ENCODE assay signal across 8 cellular contexts in genomic region chr7:152823397-152823980, GRCh38.
DNase-seq lines count a peak whose midpoint lies in the region; ATAC-seq and TF ChIP-seq lines count a peak whose summit lies in the region.
"Not testable (repeated sequence)": the region's sequence is repeated elsewhere in the genome, so short reads cannot be mapped to it uniquely, and the experiment has no call there.

No MANE protein-coding gene starts in this region.

- not testable (repeated sequence) for H3K4me1 ChIP-seq in MM.1S (ENCODE audit: low read length); PC-9 (replicated peaks; ENCODE audit: insufficient read depth); adipocyte (ENCODE audit: control insufficient read depth, insufficient read depth, low read length); mesendoderm (ENCODE audit: control insufficient read depth, low read depth, low read length); testis

- not testable (repeated sequence) for H3K23ac ChIP-seq in mesendoderm (ENCODE audit: low read length)

- H3K18ac ChIP-seq in mesendoderm (ENCODE audit: low read length) = not testable (repeated sequence)

- CTCF ChIA-PET in PC-9 (lab: Charles Lee) = not testable (repeated sequence)

- H4K5ac ChIP-seq in mesendoderm (ENCODE audit: low read length) = not testable (repeated sequence)

- ATAC-seq in GM21576 (IDR thresholded peaks at IDR 0.05; ENCODE audit: unreplicated experiment) = peak; percentile 47

- not testable (repeated sequence) for H3K4me2 ChIP-seq in MM.1S (ENCODE audit: low read depth, low read length); mesendoderm (ENCODE audit: low read length)
- peak overlapping the region; percentile 37; the same call in 1 of the 2 replicates for H3K4me2 ChIP-seq in PC-9

- TF ChIP-seq POLR2A in testis (IDR thresholded peaks at IDR 0.05) = not testable (repeated sequence)

- not testable (repeated sequence) for BruUV-seq in PC-9 (replicated peaks; lab: Mats Ljungman, UMichigan)

- not testable (repeated sequence) for H2AFZ ChIP-seq in MM.1S (ENCODE audit: low read length); PC-9

- not testable (repeated sequence) for H3F3A ChIP-seq in MM.1S (ENCODE audit: insufficient read depth, low read length); PC-9 (ENCODE audit: insufficient read depth, low read depth)

- not testable (repeated sequence) for H4K8ac ChIP-seq in mesendoderm (ENCODE audit: low read depth, low read length)

- H3K9me2 ChIP-seq in MM.1S (replicated peaks; ENCODE audit: insufficient read depth, low read length); PC-9 (ENCODE audit: insufficient read depth): not testable (repeated sequence)

- not testable (repeated sequence) for H3K4me3 ChIP-seq in MM.1S (ENCODE audit: low read length); PC-9; adipocyte (ENCODE audit: low read length); fibroblast of pulmonary artery (replicated peaks; ENCODE audit: low read depth, low read length); mesendoderm (ENCODE audit: low read length); testis

- not testable (repeated sequence) for H4K20me1 ChIP-seq in MM.1S (ENCODE audit: insufficient read depth, low read length); PC-9 (ENCODE audit: insufficient read depth)

- H3K27me3 ChIP-seq in MM.1S (replicated peaks; ENCODE audit: insufficient read depth, low read length); PC-9 (ENCODE audit: insufficient read depth, low read depth); adipocyte (replicated peaks; ENCODE audit: control insufficient read depth, insufficient read depth, low read length); mesendoderm (ENCODE audit: insufficient read depth, low read length, poor library complexity); testis: not testable (repeated sequence)

- DNase-seq in DMS153 (lab: John Stamatoyannopoulos, UW) (peak; percentile 5), PC-9 (peak in 1 of 2 experiments; percentile 30), adipocyte (ENCODE audit: low read depth) (peak; percentile 13), fibroblast of pulmonary artery (ENCODE audit: low read depth) (peak; percentile 21), mesendoderm (peak; percentile 13), testis (peak; percentile 23)
- DNase-seq in MM.1S = not testable (repeated sequence)

- not testable (repeated sequence) for H2AK5ac ChIP-seq in mesendoderm (ENCODE audit: low read length)

- not testable (repeated sequence) for H3K79me1 ChIP-seq in mesendoderm (ENCODE audit: low read length)

- H3K9ac ChIP-seq in MM.1S (ENCODE audit: low read length); adipocyte (ENCODE audit: low read length); mesendoderm (ENCODE audit: low read length): not testable (repeated sequence)

- not testable (repeated sequence) for H3K4ac ChIP-seq in mesendoderm (ENCODE audit: low read depth, low read length)

- not testable (repeated sequence) for H3K27ac ChIP-seq in MM.1S (ENCODE audit: low read length); PC-9; mesendoderm (ENCODE audit: low read depth, low read length); testis

- H3K56ac ChIP-seq in mesendoderm (ENCODE audit: low read length) = not testable (repeated sequence)

- not testable (repeated sequence) for H3K79me2 ChIP-seq in MM.1S (ENCODE audit: low read length); PC-9 (ENCODE audit: low read depth); mesendoderm (ENCODE audit: control insufficient read depth, insufficient read depth, low read length)

- H2BK5ac ChIP-seq in mesendoderm (ENCODE audit: low read length) = not testable (repeated sequence)

- not testable (repeated sequence) for H3K9me3 ChIP-seq in MM.1S (replicated peaks; ENCODE audit: insufficient read depth, low read length); PC-9 (ENCODE audit: insufficient read depth, low read depth); adipocyte (ENCODE audit: control insufficient read depth, low read length); testis

- POLR2A ChIA-PET in PC-9 (lab: Charles Lee; ENCODE audit: unreplicated experiment) = not testable (repeated sequence)

- TF ChIP-seq CTCF in MM.1S (IDR thresholded peaks at IDR 0.05; ENCODE audit: low read length) = peak; percentile 35
- TF ChIP-seq CTCF in PC-9 (conservative IDR thresholded peaks at IDR 0.05) = peak; percentile 73
- peak; percentile 33 for TF ChIP-seq CTCF in fibroblast of pulmonary artery (IDR thresholded peaks at IDR 0.05; ENCODE audit: low read length, missing control alignments)
- peak in 1 of 3 experiments; percentile 52 for TF ChIP-seq CTCF in testis (IDR thresholded peaks at IDR 0.05)

- intact Hi-C loops in PC-9 (cut with micrococcal nuclease; ENCODE audit: unreplicated experiment) = loop anchor here (10.0 kb wide), 1 partner anchor 1039 kb away; no protein-coding TSS in a partner anchor
- intact Hi-C loops in testis (cut with DNase I; ENCODE audit: low total_unique reads) = not testable (repeated sequence)

- WGBS in mesendoderm (ENCODE audit: extremely low coverage, insufficient coverage, low lambda C conversion rate) = no CpG with 5 or more reads among the region's 11 CpGs
- 23 to 38% methylated on average over 11 of the region's 11 CpGs for WGBS in testis, 2 donors

- not testable (repeated sequence) for H2BK15ac ChIP-seq in mesendoderm (replicated peaks; ENCODE audit: low read depth)

- H2BK120ac ChIP-seq in mesendoderm (ENCODE audit: low read depth, low read length) = not testable (repeated sequence)

- H3K36me3 ChIP-seq in MM.1S (replicated peaks; ENCODE audit: insufficient read depth, low read length); PC-9 (ENCODE audit: low read depth); adipocyte (ENCODE audit: control insufficient read depth, insufficient read depth, low read length, severe bottlenecking); mesendoderm (ENCODE audit: control insufficient read depth, insufficient read depth, low read length); testis (ENCODE audit: low read depth, missing control alignments): not testable (repeated sequence)
